In the genomic region with DNA sequence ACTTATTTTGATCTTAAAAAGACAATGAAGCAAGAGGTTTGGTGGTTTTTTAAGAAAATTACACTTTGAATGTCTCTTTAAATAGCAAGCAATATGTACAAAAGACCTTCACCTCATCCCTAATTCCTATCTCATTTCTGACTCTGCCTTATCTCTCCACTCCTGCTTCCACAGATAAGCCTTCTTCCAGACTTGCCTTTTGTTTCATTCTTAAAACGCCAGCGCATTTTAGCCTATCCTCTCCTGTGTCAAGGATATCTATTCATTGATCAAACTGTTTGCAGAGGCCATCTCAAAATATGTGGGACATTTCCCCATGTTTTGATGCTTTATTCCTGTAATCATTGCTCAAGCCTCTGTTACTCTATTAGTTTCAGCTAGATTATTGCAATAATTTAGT, we compare ENCODE assay signal across 1 cellular context.
TF ChIP-seq lines count a peak whose summit lies in the region.

No MANE protein-coding gene starts in this region.

TF ChIP-seq in K562, 482 proteins besides CTCF, POLR2A, EP300 and RAD21 (continued from another document):
- TF ChIP-seq STAT5B (CRISPR knock-in tag; IDR thresholded peaks at IDR 0.05) (no peak), JUNB (CRISPR knock-in tag; conservative IDR thresholded peaks at IDR 0.05) (no peak), DPF2 (IDR thresholded peaks at IDR 0.05) (peak; percentile 48; the same call in 1 of the 2 replicates), JUND (IDR thresholded peaks at IDR 0.05; ENCODE audit: borderline replicate concordance, low read depth, low read length) (0 out of 2 replicates have a peak, but pooled peaks have one; percentile 4), JUND (tag; IDR thresholded peaks at IDR 0.05; ENCODE audit: borderline replicate concordance, low read depth, low read length) (no peak; the same call in 2 of the 3 replicates), STAT5A (IDR thresholded peaks at IDR 0.05; ENCODE audit: borderline replicate concordance, low read length) (no peak), TAL1 (IDR thresholded peaks at IDR 0.05) (peak; percentile 46), SOX6 (IDR thresholded peaks at IDR 0.05) (peak; percentile 74), ARID1B (IDR thresholded peaks at IDR 0.05) (peak; percentile 78), SAFB (IDR thresholded peaks at IDR 0.05; ENCODE audit: borderline replicate concordance, low read depth, low read length) (no peak), ZNF584 (CRISPR knock-in tag; IDR thresholded peaks at IDR 0.05; ENCODE audit: low read depth) (no peak), CBFA2T3 (IDR thresholded peaks at IDR 0.05) (peak; percentile 62), SMARCA4 (IDR thresholded peaks at IDR 0.05) (peak; percentile 57; the same call in 1 of the 2 replicates), RCOR1 (IDR thresholded peaks at IDR 0.05; ENCODE audit: borderline replicate concordance in 1 of 2, low read depth in 2 of 2, low read length in 2 of 2) (peak in 1 of 2 experiments; percentile 27; a peak in 1 of 4 replicates), NBN (IDR thresholded peaks at IDR 0.05; ENCODE audit: low read depth) (no peak), SMARCE1 (IDR thresholded peaks at IDR 0.05) (peak; percentile 41; the same call in 1 of the 2 replicates), CBFA2T2 (conservative IDR thresholded peaks at IDR 0.05) (peak; percentile 18; the same call in 1 of the 2 replicates)
- TF ChIP-seq, protein P1, sequence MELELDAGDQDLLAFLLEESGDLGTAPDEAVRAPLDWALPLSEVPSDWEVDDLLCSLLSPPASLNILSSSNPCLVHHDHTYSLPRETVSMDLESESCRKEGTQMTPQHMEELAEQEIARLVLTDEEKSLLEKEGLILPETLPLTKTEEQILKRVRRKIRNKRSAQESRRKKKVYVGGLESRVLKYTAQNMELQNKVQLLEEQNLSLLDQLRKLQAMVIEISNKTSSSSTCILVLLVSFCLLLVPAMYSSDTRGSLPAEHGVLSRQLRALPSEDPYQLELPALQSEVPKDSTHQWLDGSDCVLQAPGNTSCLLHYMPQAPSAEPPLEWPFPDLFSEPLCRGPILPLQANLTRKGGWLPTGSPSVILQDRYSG (tag; conservative IDR thresholded peaks at IDR 0.05; ENCODE audit: low read depth): no peak
- TF ChIP-seq, protein P2, sequence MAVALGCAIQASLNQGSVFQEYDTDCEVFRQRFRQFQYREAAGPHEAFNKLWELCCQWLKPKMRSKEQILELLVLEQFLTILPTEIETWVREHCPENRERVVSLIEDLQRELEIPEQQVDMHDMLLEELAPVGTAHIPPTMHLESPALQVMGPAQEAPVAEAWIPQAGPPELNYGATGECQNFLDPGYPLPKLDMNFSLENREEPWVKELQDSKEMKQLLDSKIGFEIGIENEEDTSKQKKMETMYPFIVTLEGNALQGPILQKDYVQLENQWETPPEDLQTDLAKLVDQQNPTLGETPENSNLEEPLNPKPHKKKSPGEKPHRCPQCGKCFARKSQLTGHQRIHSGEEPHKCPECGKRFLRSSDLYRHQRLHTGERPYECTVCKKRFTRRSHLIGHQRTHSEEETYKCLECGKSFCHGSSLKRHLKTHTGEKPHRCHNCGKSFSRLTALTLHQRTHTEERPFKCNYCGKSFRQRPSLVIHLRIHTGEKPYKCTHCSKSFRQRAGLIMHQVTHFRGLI (CRISPR knock-in tag; IDR thresholded peaks at IDR 0.05): no peak
- TF ChIP-seq, protein P3, sequence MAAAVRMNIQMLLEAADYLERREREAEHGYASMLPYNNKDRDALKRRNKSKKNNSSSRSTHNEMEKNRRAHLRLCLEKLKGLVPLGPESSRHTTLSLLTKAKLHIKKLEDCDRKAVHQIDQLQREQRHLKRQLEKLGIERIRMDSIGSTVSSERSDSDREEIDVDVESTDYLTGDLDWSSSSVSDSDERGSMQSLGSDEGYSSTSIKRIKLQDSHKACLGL (CRISPR knock-in tag; IDR thresholded peaks at IDR 0.05; ENCODE audit: borderline replicate concordance, poor library complexity, severe bottlenecking): no peak
